ENCODE assay signal across 28 cellular contexts in genomic region chr2:106623424-106623823, GRCh38.
"Had no signal": no experiment of that assay in that cellular context is flagged by ENCODE, and none has a peak within 500 bp of the region (broad histone marks: within the 10 kb centered on the region; RNA-seq: fewer than 3 reads in every experiment).

No MANE protein-coding gene starts in this region.

- H3K9me3 ChIP-seq: pancreas, prostate gland, testis, thyroid gland, vagina had no signal

- ATAC-seq: naive thymus-derived CD4-positive, alpha-beta T cell; natural killer cell treated with Interleukin-12 subunit alpha and Interleukin-12 subunit beta and Interleukin-15 and Interleukin-18, amount 100 ng/mL, for 72 hours; pancreas; right cardiac atrium; sciatic nerve; stimulated activated naive B cell treated with anti-CD40 and anti-IgM and Interleukin-4, amounts not matched to agents 10 μg/mL and 1 μg/mL and 100 μg/mL, for 72 hours; stimulated activated naive CD8-positive, alpha-beta T cell treated with anti-CD3 and anti-CD28 coated beads, Interleukin-15, Interleukin-2, amounts not matched to agents 100 U/mL and 50 U/mL, for 24 hours had no signal

- H3K27me3 ChIP-seq: pancreas, stomach, testis, thyroid gland, upper lobe of left lung, vagina had no signal

- H3K27ac ChIP-seq: left ventricle myocardium inferior, pancreas, prostate gland, skin epidermis, stomach, thyroid gland, transverse colon, upper lobe of left lung, vagina had no signal

- H3K36me3 ChIP-seq: left ventricle myocardium inferior, pancreas, prostate gland, stomach, thyroid gland, transverse colon, upper lobe of left lung, vagina had no signal

- H3K4me3 ChIP-seq: left ventricle myocardium inferior, lung, pancreas, prostate gland, skin epidermis, stomach, testis, thyroid gland, transverse colon, upper lobe of left lung, vagina had no signal

- H3K4me1 ChIP-seq: left ventricle myocardium inferior, pancreas, prostate gland, stomach, thyroid gland, upper lobe of left lung, vagina had no signal

- DNase-seq: hypothalamus; immature natural killer cell; kidney; left ventricle myocardium inferior; mesendoderm; naive thymus-derived CD4-positive, alpha-beta T cell; nucleus accumbens; pancreas; posterior cingulate gyrus; retina; right cardiac atrium; stimulated activated CD4-positive, alpha-beta T cell treated with anti-CD3 and anti-CD28 coated beads, Interleukin-12 subunit alpha, Interleukin-12 subunit beta, amount 100 ng/mL, for 4 hours; stimulated activated CD4-positive, alpha-beta T cell treated with anti-CD3 and anti-CD28 coated beads, Interleukin-15, amount 100 ng/mL, for 24 hours; stimulated activated CD4-positive, alpha-beta T cell treated with anti-CD3 and anti-CD28 coated beads, Interleukin-2, amount 100 ng/mL, for 24 hours; stimulated activated CD4-positive, alpha-beta T cell treated with anti-CD3 and anti-CD28 coated beads, Interleukin-4, amount 100 ng/mL, for 1 hour; stimulated activated naive B cell treated with anti-CD40 and anti-IgM and Interleukin-4, amounts not matched to agents 10 μg/mL and 1 μg/mL and 100 μg/mL, for 72 hours; stimulated activated naive CD8-positive, alpha-beta T cell treated with anti-CD3 and anti-CD28 coated beads, Interleukin-15, Interleukin-2, amounts not matched to agents 100 U/mL and 50 U/mL, for 24 hours; stomach; testis; thyroid gland; transverse colon; upper lobe of left lung had no signal
